In genomic region chr5:76007904-76008303, GRCh38 we compare ENCODE assay signal across 21 cellular contexts.
"Had no signal": no experiment of that assay in that cellular context is flagged by ENCODE, and none has a peak within 500 bp of the region (broad histone marks: within the 10 kb centered on the region; RNA-seq: fewer than 3 reads in every experiment).

No MANE protein-coding gene starts in this region.

- FAIRE-seq: frontal cortex, kidney, pancreas had no signal

- H3K27me3 ChIP-seq: left lung, neutrophil, pancreas, right lobe of liver, stomach, thyroid gland, vagina had no signal

- H3K36me3 ChIP-seq: left lung, neutrophil, pancreas, right lobe of liver, stomach, thyroid gland, vagina had no signal

- H3K9me3 ChIP-seq: neutrophil, pancreas, right lobe of liver, thyroid gland, vagina had no signal

- H3K4me3 ChIP-seq: dorsolateral prefrontal cortex, left lung, mucosa of descending colon, pancreas, right lobe of liver, smooth muscle cell, stomach, thyroid gland, vagina had no signal

- H3K4me1 ChIP-seq: left lung, pancreas, right lobe of liver, stomach, thyroid gland, vagina had no signal

- DNase-seq: dorsolateral prefrontal cortex; effector CD4-positive, alpha-beta T cell; kidney; left lung; mesenchymal stem cell; mucosa of descending colon; naive B cell; pancreas; retina; right lobe of liver; stimulated activated CD4-positive, alpha-beta T cell treated with anti-CD3 and anti-CD28 coated beads, Interleukin-12 subunit alpha, Interleukin-12 subunit beta, amount 100 ng/mL, for 4 hours; stimulated activated CD4-positive, alpha-beta T cell treated with anti-CD3 and anti-CD28 coated beads, Interleukin-1b, Interleukin-23, amount 100 ng/mL, for 48 hours; stimulated activated CD4-positive, alpha-beta T cell treated with anti-CD3 and anti-CD28 coated beads, Interleukin-4, amount 100 ng/mL, for 1 hour; stimulated activated naive CD4-positive, alpha-beta T cell treated with Interleukin-2 at 50 U/mL for 16 hours; stomach; thyroid gland; trophoblast cell had no signal

- H3K27ac ChIP-seq: dorsolateral prefrontal cortex, left lung, neutrophil, pancreas, right lobe of liver, stomach, thyroid gland, vagina had no signal
